In genomic region chr11:65859134-65859811, GRCh38 we compare ENCODE assay signal across 8 cellular contexts. TPM values are rescaled to one million over a fixed set of nuclear protein-coding genes. Genes with fewer than 3 reads are reported as not detected.
A peak's percentile ranks its signal among the peaks of the same experiment; 100 is the strongest.
DNase-seq lines count a peak whose midpoint lies in the region; ATAC-seq, FAIRE-seq and TF ChIP-seq lines count a peak whose summit lies in the region.

No MANE protein-coding gene starts in this region.

- H3K9me3 ChIP-seq in aorta (ENCODE audit: control insufficient read depth, low read length): no peaks in the 10 kb centered on the region

- H3K4me3 ChIP-seq in astrocyte of the cerebellum (ENCODE audit: low read depth, low read length) (peak overlapping the region; percentile 96), rectal smooth muscle tissue (ENCODE audit: low read length) (peak overlapping the region; percentile 96), aorta (ENCODE audit: low read length in 2 of 2) (peak overlapping the region; percentile 54 to 64)

- H3K4me1 ChIP-seq in rectal smooth muscle tissue (ENCODE audit: control insufficient read depth, insufficient read depth, low read length) (peaks cover 26% of the 10 kb centered on the region), aorta (ENCODE audit: control insufficient read depth in 1 of 2, insufficient read depth in 2 of 2, low read length in 2 of 2) (no peaks in the 10 kb centered on the region)

- peaks cover 33% of the 10 kb centered on the region for H3K36me3 ChIP-seq in rectal smooth muscle tissue (ENCODE audit: control insufficient read depth, insufficient read depth, low read length)
- H3K36me3 ChIP-seq in aorta (ENCODE audit: control insufficient read depth in 1 of 2, insufficient read depth in 2 of 2, low read length in 1 of 2): peaks cover 3 to 6% of the 10 kb centered on the region in 2 donors

- H3K27me3 ChIP-seq in rectal smooth muscle tissue (ENCODE audit: control insufficient read depth, insufficient read depth, low read length) (no peaks in the 10 kb centered on the region), aorta (ENCODE audit: control insufficient read depth in 1 of 2, insufficient read depth in 2 of 2, low read length in 1 of 2) (no peaks in the 10 kb centered on the region)

- WGBS in aorta, 2 donors: 0% methylated on average over 41 to 45 of the region's 45 CpGs

- ATAC-seq in HG02981 (IDR thresholded peaks at IDR 0.05; ENCODE audit: unreplicated experiment) (peak; percentile 51), aorta (ENCODE audit: low FRiP score) (peak; percentile 90)

- peak overlapping the region; percentile 99 for H3K27ac ChIP-seq in rectal smooth muscle tissue (ENCODE audit: low read depth, low read length)
- peak overlapping the region; percentile 96 to 97 for H3K27ac ChIP-seq in aorta (ENCODE audit: low read depth in 1 of 2, low read length in 2 of 2)

- intact Hi-C loops in aorta (cut with DNase I): no loop called here

- in situ Hi-C loops in astrocyte of the cerebellum (cut with HindIII; ENCODE audit: low sequenced_read_pairs): no loop called here

- peak; percentile 27 for TF ChIP-seq CTCF in astrocyte of the cerebellum (IDR thresholded peaks at IDR 0.05; ENCODE audit: low read depth, low read length, missing control alignments)

- peak; percentile 95 for FAIRE-seq in GM18507 (lab: Jason Lieb, UNC)

- peak; percentile 81 for DNase-seq in GM18507 (ENCODE audit: extremely low spot score, insufficient read length, low read depth)
- DNase-seq in NCI-H2029 (lab: John Stamatoyannopoulos, UW): peak; percentile 99
- DNase-seq in T-helper 9 cell: peak; percentile 94
- peak; percentile 97 for DNase-seq in astrocyte of the cerebellum (ENCODE audit: low read depth)
- DNase-seq in hepatic stellate cell (ENCODE audit: low spot score): peak; percentile 97
- peak; percentile 100 for DNase-seq in aorta

- peak overlapping the region; percentile 82 for H3K9ac ChIP-seq in rectal smooth muscle tissue (ENCODE audit: low read length)

RNA-seq across cellular contexts. Expression of gene MUS81, which starts 1.0 kb away (rescaled TPM):
- 10 to 100 TPM; 60.7 to 63.1 TPM for total RNA-seq in aorta
- 100 to 1,000 TPM in 1 of 2 donors, 10 to 100 TPM in 1; 40.7 to 102 TPM for polyA plus RNA-seq in aorta

RNA-seq across cellular contexts. Expression of gene CFL1, which starts 1.3 kb away (rescaled TPM):
- total RNA-seq in aorta: 100 to 1,000 TPM; 563 to 812 TPM
- 100 to 1,000 TPM; 571 to 688 TPM for polyA plus RNA-seq in aorta

RNA-seq across cellular contexts. Expression of gene EFEMP2, which starts 13.3 kb away (rescaled TPM):
- total RNA-seq in aorta: 100 to 1,000 TPM; 139 to 185 TPM
- 100 to 1,000 TPM; 136 to 224 TPM for polyA plus RNA-seq in aorta

RNA-seq across cellular contexts. Expression of gene CTSW, which starts 20.4 kb away (rescaled TPM):
- 1 to 10 TPM; 1.8 to 3.9 TPM for total RNA-seq in aorta
- 1 to 10 TPM; 1.8 to 2.9 TPM for polyA plus RNA-seq in aorta

RNA-seq across cellular contexts. Expression of gene SNX32, which starts 25.5 kb away (rescaled TPM):
- total RNA-seq in aorta: 1 to 10 TPM in 1 of 2 donors, under 1 TPM in 1; 0.39 to 2.4 TPM
- 1 to 10 TPM in 1 of 2 donors, not detected in 1; 1.2 TPM for polyA plus RNA-seq in aorta

Comparison
In these comparisons a context has a peak if more than half of its experiments do, and no peak if none do; other contexts are left out.
1. Peak in every context shown above with its lines: DNase-seq, ATAC-seq, H3K4me3 ChIP-seq and H3K27ac ChIP-seq.